Comparison of ENCODE assay signal across 18 cellular contexts in genomic region chr12:30630378-30631285, GRCh38.
DNase-seq lines count a peak whose midpoint lies in the region; ATAC-seq and TF ChIP-seq lines count a peak whose summit lies in the region.
"Had no signal": no experiment of that assay in that cellular context is flagged by ENCODE, and none has a peak within 500 bp of the region (broad histone marks: within the 10 kb centered on the region; RNA-seq: fewer than 3 reads in every experiment).

No MANE protein-coding gene starts in this region.

- H3K9me3 ChIP-seq in heart left ventricle (no peaks in the 10 kb centered on the region), left ventricle myocardium inferior (replicated peaks) (no peaks in the 10 kb centered on the region)
- H3K9me3 ChIP-seq: SJCRH30 had no signal

- WGBS in heart left ventricle, 4 donors, result 70 to 73% (median 71%) methylated on average over 8 of the region's 8 CpGs

- peak in 3 of 4 donors; percentile 50 to 80 (median 66) for ATAC-seq in heart left ventricle
- ATAC-seq in HG02981 (IDR thresholded peaks at IDR 0.05; ENCODE audit: unreplicated experiment), result no peak
- ATAC-seq: HCT116 had no signal

- TF ChIP-seq CTCF in heart left ventricle (IDR thresholded peaks at IDR 0.05) (no peak), left ventricle myocardium inferior (IDR thresholded peaks at IDR 0.05; ENCODE audit: borderline replicate concordance) (no peak), fibroblast of pulmonary artery (IDR thresholded peaks at IDR 0.05; ENCODE audit: low read length, missing control alignments) (no peak)

- intact Hi-C loops in heart left ventricle (cut with DNase I) (no loop called here), left ventricle myocardium inferior (cut with micrococcal nuclease) (no loop called here)

- in situ Hi-C loops in G401 (cut with HindIII; ENCODE audit: low sequenced_read_pairs), result no loop called here

- H3K4me3 ChIP-seq in heart left ventricle, result no peak overlapping the region
- no peak overlapping the region for H3K4me3 ChIP-seq in left ventricle myocardium inferior
- no peak overlapping the region for H3K4me3 ChIP-seq in fibroblast of pulmonary artery (replicated peaks; ENCODE audit: low read depth, low read length)
- H3K4me3 ChIP-seq: PC-9, SJCRH30 had no signal

- H3K36me3 ChIP-seq in heart left ventricle (peaks cover 0 to 81% (median 71%) of the 10 kb centered on the region in 9 donors), left ventricle myocardium inferior (peaks cover 57% of the 10 kb centered on the region)

- DNase-seq in heart left ventricle (no peak), left ventricle myocardium inferior (no peak), NCI-H69 (lab: John Stamatoyannopoulos, UW) (peak; percentile 99), fibroblast of pulmonary artery (ENCODE audit: low read depth) (peak; percentile 21), renal cortical epithelial cell (ENCODE audit: low read depth) (peak; percentile 19), NCI-H1417 (lab: John Stamatoyannopoulos, UW) (no peak), G401 (ENCODE audit: low spot score) (no peak)
- DNase-seq: GDM1, KBM-7, NCI-H1092 treated with DMSO at 0.1 percent for 48 hours, NCI-H146, NCI-H2029, NCI-H446, NCI-H526, PC-9, SJCRH30 had no signal

- H3K27ac ChIP-seq in heart left ventricle, result peak overlapping the region in 2 of 12 donors; percentile 8 to 20
- H3K27ac ChIP-seq in left ventricle myocardium inferior (replicated peaks), result no peak overlapping the region
- H3K27ac ChIP-seq: PC-9, SJCRH30 had no signal

- no peaks in the 10 kb centered on the region for H3K27me3 ChIP-seq in heart left ventricle
- no peaks in the 10 kb centered on the region for H3K27me3 ChIP-seq in left ventricle myocardium inferior (ENCODE audit: low read depth)
- H3K27me3 ChIP-seq: SJCRH30 had no signal

- no peak for TF ChIP-seq POLR2A in heart left ventricle (IDR thresholded peaks at IDR 0.05)

- H3K4me1 ChIP-seq in heart left ventricle (peaks cover 0 to 13% (median 0%) of the 10 kb centered on the region in 12 donors), left ventricle myocardium inferior (peaks cover 19% of the 10 kb centered on the region)
- H3K4me1 ChIP-seq: SJCRH30 had no signal

Comparison
In these comparisons a context has a peak if more than half of its experiments do, and no peak if none do; other contexts are left out.
1. DNase-seq: peak in NCI-H69 (single experiment), fibroblast of pulmonary artery (single experiment) and renal cortical epithelial cell (single experiment); none in heart left ventricle (0 of 5), left ventricle myocardium inferior (single experiment), NCI-H1417 (0 of 3) and G401 (single experiment).